In genomic region chr7:16921644-16922257, GRCh38 we compare ENCODE assay signal across 15 cellular contexts. TPM values are rescaled to one million over a fixed set of nuclear protein-coding genes. Genes with fewer than 3 reads are reported as not detected.
DNase-seq lines count a peak whose midpoint lies in the region; ATAC-seq and TF ChIP-seq lines count a peak whose summit lies in the region.
"Had no signal": no experiment of that assay in that cellular context is flagged by ENCODE, and none has a peak within 500 bp of the region (broad histone marks: within the 10 kb centered on the region; RNA-seq: fewer than 3 reads in every experiment).

No MANE protein-coding gene starts in this region.

- H3K4me1 Mint-ChIP-seq in progenitor cell of endocrine pancreas (ENCODE audit: low read depth): peaks cover 19% of the 10 kb centered on the region

- no peak for TF ChIP-seq CTCF in retinal pigment epithelial cell (conservative IDR thresholded peaks at IDR 0.05; ENCODE audit: low read depth, low read length)
- no peak for TF ChIP-seq CTCF in progenitor cell of endocrine pancreas (IDR thresholded peaks at IDR 0.05; ENCODE audit: unreplicated experiment)

- H3K27ac ChIP-seq in SK-N-MC: peak overlapping the region; percentile 92
- H3K27ac ChIP-seq: suprapubic skin had no signal

- DNase-seq in ELR (ENCODE audit: low read depth) (peak; percentile 15), SK-N-MC (ENCODE audit: low read depth, low spot score) (peak; percentile 90), kidney glomerular epithelial cell (lab: John Stamatoyannopoulos, UW) (peak; percentile 82), retinal pigment epithelial cell (ENCODE audit: low read depth) (peak; percentile 51), amygdala (lab: John Stamatoyannopoulos, UW) (no peak), progenitor cell of endocrine pancreas (ENCODE audit: low spot score, unreplicated experiment) (no peak)
- DNase-seq: activated CD8-positive, alpha-beta T cell treated with anti-CD3 and anti-CD28 coated beads for 36 hours; activated naive CD4-positive, alpha-beta T cell treated with anti-CD3 and anti-CD28 coated beads, Interleukin-2, amount 10 ng/mL, durations not matched to agents 7 days and 5 days; dermis blood vessel endothelial cell had no signal

- H3K9ac ChIP-seq in SK-N-MC (ENCODE audit: insufficient read length): peak overlapping the region; percentile 40

- no peaks in the 10 kb centered on the region for H3K36me3 Mint-ChIP-seq in progenitor cell of endocrine pancreas (ENCODE audit: insufficient read depth)
- H3K36me3 Mint-ChIP-seq: activated naive CD4-positive, alpha-beta T cell treated with anti-CD3 and anti-CD28 coated beads, Interleukin-2, amount 10 ng/mL, durations not matched to agents 7 days and 5 days; memory B cell had no signal

- H3K9me3 ChIP-seq in SK-N-MC (ENCODE audit: low read depth, low read length): no peaks in the 10 kb centered on the region
- H3K9me3 ChIP-seq: suprapubic skin had no signal

- no peak for ATAC-seq in HG02884 (IDR thresholded peaks at IDR 0.05; ENCODE audit: unreplicated experiment)
- ATAC-seq: activated CD8-positive, alpha-beta T cell treated with anti-CD3 and anti-CD28 coated beads for 36 hours; Panc1 had no signal

- H3K4me3 ChIP-seq in SK-N-MC: peak overlapping the region; percentile 45
- H3K4me3 ChIP-seq in retinal pigment epithelial cell (ENCODE audit: low read length): no peak overlapping the region
- H3K4me3 ChIP-seq: suprapubic skin had no signal

- H3K27me3 Mint-ChIP-seq in progenitor cell of endocrine pancreas: no peaks in the 10 kb centered on the region
- H3K27me3 Mint-ChIP-seq: activated CD8-positive, alpha-beta T cell treated with anti-CD3 and anti-CD28 coated beads for 36 hours; activated naive CD4-positive, alpha-beta T cell treated with anti-CD3 and anti-CD28 coated beads, Interleukin-2, amount 10 ng/mL, durations not matched to agents 7 days and 5 days; memory B cell had no signal

- no peak overlapping the region for H3K4me3 Mint-ChIP-seq in progenitor cell of endocrine pancreas (ENCODE audit: low read depth)
- H3K4me3 Mint-ChIP-seq: activated CD8-positive, alpha-beta T cell treated with anti-CD3 and anti-CD28 coated beads for 36 hours; activated naive CD4-positive, alpha-beta T cell treated with anti-CD3 and anti-CD28 coated beads, Interleukin-2, amount 10 ng/mL, durations not matched to agents 7 days and 5 days had no signal

- H3K36me3 ChIP-seq in SK-N-MC (ENCODE audit: insufficient read depth, low read length): peaks cover 3% of the 10 kb centered on the region; the same call in 1 of the 2 replicates
- H3K36me3 ChIP-seq: suprapubic skin had no signal

- H3K9me3 Mint-ChIP-seq in progenitor cell of endocrine pancreas (ENCODE audit: low read depth): no peaks in the 10 kb centered on the region
- H3K9me3 Mint-ChIP-seq: activated CD8-positive, alpha-beta T cell treated with anti-CD3 and anti-CD28 coated beads for 36 hours; activated naive CD4-positive, alpha-beta T cell treated with anti-CD3 and anti-CD28 coated beads, Interleukin-2, amount 10 ng/mL, durations not matched to agents 7 days and 5 days; memory B cell had no signal

- H3K27ac Mint-ChIP-seq in progenitor cell of endocrine pancreas: no peak overlapping the region
- H3K27ac Mint-ChIP-seq: activated CD8-positive, alpha-beta T cell treated with anti-CD3 and anti-CD28 coated beads for 36 hours; activated naive CD4-positive, alpha-beta T cell treated with anti-CD3 and anti-CD28 coated beads, Interleukin-2, amount 10 ng/mL, durations not matched to agents 7 days and 5 days; memory B cell had no signal

RNA-seq across cellular contexts. Expression of gene AGR3, which starts 40.0 kb away (rescaled TPM):
- total RNA-seq in progenitor cell of endocrine pancreas: 5.8 and 13.3 TPM in 2 replicates
- total RNA-seq: activated CD8-positive, alpha-beta T cell treated with anti-CD3 and anti-CD28 coated beads for 36 hours; Daoy; dermis blood vessel endothelial cell; sciatic nerve had no signal

Comparison
In these comparisons a context has a peak if more than half of its experiments do, and no peak if none do; other contexts are left out.
1. DNase-seq: peak in ELR (single experiment), SK-N-MC (single experiment), kidney glomerular epithelial cell (single experiment) and retinal pigment epithelial cell (single experiment); none in amygdala (0 of 56) and progenitor cell of endocrine pancreas (single experiment).